ENCODE assay signal across 18 cellular contexts in the genomic region with DNA sequence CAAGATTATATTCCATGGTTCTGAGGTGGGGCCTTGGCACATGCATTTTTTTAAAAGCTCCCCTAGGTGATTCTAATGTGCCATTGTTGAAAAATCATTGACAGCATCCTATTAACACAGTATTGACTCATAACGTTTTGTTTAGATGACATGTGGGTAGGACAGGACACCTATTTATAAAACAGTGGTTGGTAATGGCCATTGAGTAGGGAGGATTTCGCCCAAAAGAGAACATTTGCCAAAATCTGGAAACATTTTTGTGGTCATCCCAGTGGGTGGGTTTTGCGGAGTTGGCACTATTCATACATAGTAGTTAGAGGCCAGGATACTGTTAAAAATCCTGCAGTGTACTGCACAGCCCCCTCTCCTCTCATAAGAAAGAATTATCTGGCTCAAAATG. TPM values are rescaled to one million over a fixed set of nuclear protein-coding genes. Genes with fewer than 3 reads are reported as not detected.
A peak's percentile ranks its signal among the peaks of the same experiment; 100 is the strongest.
DNase-seq lines count a peak whose midpoint lies in the region; ATAC-seq and TF ChIP-seq lines count a peak whose summit lies in the region.
"Had no signal": no experiment of that assay in that cellular context is flagged by ENCODE, and none has a peak within 500 bp of the region (broad histone marks: within the 10 kb centered on the region; RNA-seq: fewer than 3 reads in every experiment).

No MANE protein-coding gene starts in this region.

- H3K27me3 ChIP-seq in right atrium auricular region (no peaks in the 10 kb centered on the region), heart left ventricle (no peaks in the 10 kb centered on the region), SJSA1 (replicated peaks) (no peaks in the 10 kb centered on the region), stomach (no peaks in the 10 kb centered on the region)
- H3K27me3 ChIP-seq: uterus had no signal

- H3K4me1 Mint-ChIP-seq in memory B cell = peaks cover 26% of the 10 kb centered on the region

- no peak overlapping the region for H3K4me3 ChIP-seq in right atrium auricular region
- H3K4me3 ChIP-seq in heart left ventricle = no peak overlapping the region
- no peak overlapping the region for H3K4me3 ChIP-seq in SJSA1
- no peak overlapping the region for H3K4me3 ChIP-seq in stomach
- H3K4me3 ChIP-seq: uterus had no signal

- DNase-seq in right atrium auricular region (ENCODE audit: low spot score) (no peak), heart left ventricle (no peak), SJSA1 (ENCODE audit: low read depth in 1 of 2, low spot score in 2 of 2) (peak; percentile 73 to 81), memory B cell (ENCODE audit: low spot score in 2 of 2) (no peak), AG08396 (ENCODE audit: low spot score) (no peak), GM13976 (ENCODE audit: low spot score) (no peak), NCI-H226 (no peak), stomach (no peak)
- DNase-seq: activated CD4-positive, alpha-beta T cell treated with anti-CD3 and anti-CD28 coated beads, Interleukin-2, amount 10 ng/mL, durations not matched to agents 7 days and 5 days; dermis blood vessel endothelial cell; KBM-7; mesendoderm; NCI-H2081; NCI-H510A treated with DMSO at 0.1 percent for 48 hours; SW 1271; uterus had no signal

- peaks cover 2% of the 10 kb centered on the region for H3K36me3 Mint-ChIP-seq in memory B cell

- H3K36me3 ChIP-seq in right atrium auricular region (no peaks in the 10 kb centered on the region), heart left ventricle (peaks cover 0 to 26% (median 2%) of the 10 kb centered on the region in 9 donors), SJSA1 (peaks cover 12% of the 10 kb centered on the region), stomach (no peaks in the 10 kb centered on the region)
- H3K36me3 ChIP-seq: uterus had no signal

- TF ChIP-seq POLR2A in heart left ventricle (IDR thresholded peaks at IDR 0.05) (no peak), stomach (IDR thresholded peaks at IDR 0.05) (no peak)

- H3K27ac Mint-ChIP-seq in memory B cell = peak overlapping the region; percentile 98
- H3K27ac Mint-ChIP-seq: activated CD4-positive, alpha-beta T cell treated with anti-CD3 and anti-CD28 coated beads, Interleukin-2, amount 10 ng/mL, durations not matched to agents 7 days and 5 days had no signal

- in situ Hi-C loops in GM13976 (cut with MboI; ENCODE audit: low sequenced_read_pairs, unreplicated experiment) = no loop called here

- H3K4me1 ChIP-seq in right atrium auricular region (peaks cover 0 to 81% of the 10 kb centered on the region in 2 donors), heart left ventricle (peaks cover 3 to 83% (median 58%) of the 10 kb centered on the region in 12 donors), SJSA1 (replicated peaks) (peaks cover 28% of the 10 kb centered on the region), stomach (peaks cover 18 to 66% (median 39%) of the 10 kb centered on the region in 4 donors)

- H3K27ac ChIP-seq in right atrium auricular region (peak overlapping the region; percentile 10 to 49), heart left ventricle (peak overlapping the region in 2 of 12 donors; percentile 27 to 100), SJSA1 (no peak overlapping the region), stomach (no peak overlapping the region)
- H3K27ac ChIP-seq: RWPE1, uterus had no signal

- WGBS in heart left ventricle, 4 donors = 76 to 82% (median 80%) methylated on average over 3 of the region's 3 CpGs
- WGBS in stomach, 5 donors = 68 to 81% (median 80%) methylated on average over 3 of the region's 3 CpGs

- H3K9me3 ChIP-seq in right atrium auricular region = no peaks in the 10 kb centered on the region
- H3K9me3 ChIP-seq in heart left ventricle = no peaks in the 10 kb centered on the region
- H3K9me3 ChIP-seq in SJSA1 (replicated peaks) = no peaks in the 10 kb centered on the region
- H3K9me3 ChIP-seq in stomach = no peaks in the 10 kb centered on the region
- H3K9me3 ChIP-seq: uterus had no signal

- TF ChIP-seq CTCF in right atrium auricular region (IDR thresholded peaks at IDR 0.05) (no peak), heart left ventricle (IDR thresholded peaks at IDR 0.05) (no peak), GM13976 (IDR thresholded peaks at IDR 0.05; ENCODE audit: borderline replicate concordance, control extremely low read depth, extremely low read depth, insufficient read depth, missing control alignments) (no peak), stomach (IDR thresholded peaks at IDR 0.05) (no peak)

- TF ChIP-seq EP300 in stomach (IDR thresholded peaks at IDR 0.05) = no peak

- intact Hi-C loops in heart left ventricle (cut with DNase I) = no loop called here
- intact Hi-C loops in stomach (cut with DNase I; ENCODE audit: low total_unique reads) = loop anchor here (10.0 kb wide), 1 partner anchor 100 kb away; no protein-coding TSS in a partner anchor

- no peaks in the 10 kb centered on the region for H3K27me3 Mint-ChIP-seq in memory B cell
- H3K27me3 Mint-ChIP-seq: activated CD4-positive, alpha-beta T cell treated with anti-CD3 and anti-CD28 coated beads, Interleukin-2, amount 10 ng/mL, durations not matched to agents 7 days and 5 days had no signal

- ATAC-seq in heart left ventricle = no peak
- ATAC-seq in memory B cell (ENCODE audit: low read depth) = no peak

- H3K9me3 Mint-ChIP-seq in memory B cell = peaks cover 3% of the 10 kb centered on the region
- H3K9me3 Mint-ChIP-seq: activated CD4-positive, alpha-beta T cell treated with anti-CD3 and anti-CD28 coated beads, Interleukin-2, amount 10 ng/mL, durations not matched to agents 7 days and 5 days; neural crest cell had no signal

- no peak overlapping the region for H3K4me3 Mint-ChIP-seq in memory B cell
- H3K4me3 Mint-ChIP-seq: activated CD4-positive, alpha-beta T cell treated with anti-CD3 and anti-CD28 coated beads, Interleukin-2, amount 10 ng/mL, durations not matched to agents 7 days and 5 days; neural crest cell had no signal

RNA-seq across cellular contexts. Expression of gene CHD1, which starts 6.4 kb away (rescaled TPM):
- total RNA-seq in right atrium auricular region = 10 to 100 TPM; 20.4 to 20.6 TPM
- total RNA-seq in heart left ventricle = 10 to 100 TPM; 10.5 to 24.0 (median 13.8) TPM
- 1 to 10 TPM; 8.6 to 9.9 TPM for polyA plus RNA-seq in heart left ventricle
- 27.3 and 61.0 TPM in 2 replicates for total RNA-seq in SJSA1 (2014; rRNA removed; shearing (Covaris generic))
- 100 to 1,000 TPM in 2 of 5 donors, 10 to 100 TPM in 3; 15.1 to 119 (median 50.0) TPM for total RNA-seq in stomach
- polyA plus RNA-seq in stomach = 10 to 100 TPM in 1 of 3 donors, 1 to 10 TPM in 2; 8.0 to 24.6 (median 9.6) TPM

Comparison
In these comparisons a context has a peak if more than half of its experiments do, and no peak if none do; other contexts are left out.
1. DNase-seq: peak in SJSA1 (2 of 2); none in right atrium auricular region (single experiment), heart left ventricle (0 of 5), memory B cell (0 of 2), AG08396 (single experiment), GM13976 (single experiment), NCI-H226 (single experiment) and stomach (single experiment).
2. H3K27ac ChIP-seq: peak in right atrium auricular region (2 of 2); none in SJSA1 (single experiment) and stomach (0 of 5).